In genomic region chr13:99311137-99311536, GRCh38 we compare ENCODE assay signal across 1 cellular context.
A peak's percentile ranks its signal among the peaks of the same experiment; 100 is the strongest.
TF ChIP-seq lines count a peak whose summit lies in the region.

No MANE protein-coding gene starts in this region.

TF ChIP-seq in K562, 482 proteins besides CTCF, POLR2A, EP300 and RAD21 (continued from another document):
- TF ChIP-seq VEZF1 (CRISPR knock-in tag; IDR thresholded peaks at IDR 0.05) (peak; percentile 52), BMI1 (IDR thresholded peaks at IDR 0.05; ENCODE audit: low read length) (no peak), ZBTB17 (CRISPR knock-in tag; IDR thresholded peaks at IDR 0.05) (no peak)
